In the genomic region with DNA sequence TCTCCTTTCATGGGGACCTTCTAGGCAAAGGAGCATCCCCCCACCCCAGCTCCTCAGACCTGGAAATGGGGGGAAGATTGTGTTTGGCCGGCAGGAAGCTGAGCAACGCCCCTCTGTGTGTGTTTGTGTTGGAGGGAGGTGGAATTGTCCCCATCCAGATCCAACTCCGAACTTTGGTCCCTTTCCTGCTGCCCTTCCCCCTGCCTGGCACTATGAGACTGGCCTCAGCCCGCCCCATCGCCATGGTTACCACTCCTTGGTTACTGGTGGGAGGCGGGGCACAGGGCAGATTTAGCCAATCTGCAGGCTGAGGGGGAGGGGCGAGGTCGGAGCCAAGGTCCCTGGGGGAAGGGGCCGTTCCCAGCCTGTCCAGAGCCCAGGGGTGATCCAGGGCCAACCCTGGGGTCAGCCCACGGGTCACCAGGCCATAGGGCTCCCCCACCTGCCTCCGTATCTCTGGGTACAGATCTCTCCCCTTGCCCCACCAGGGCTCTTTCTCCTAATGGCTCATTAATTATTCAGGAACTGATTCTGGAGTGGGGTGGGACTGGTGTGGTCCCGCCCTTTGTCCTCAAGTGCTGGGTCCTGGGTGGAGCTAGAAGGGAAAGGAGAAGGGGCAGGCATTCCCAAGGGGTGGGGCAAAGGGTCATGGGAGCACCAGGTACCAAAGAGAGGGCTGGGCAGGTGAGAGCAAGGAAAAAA, we compare ENCODE assay signal across 8 cellular contexts. TPM values are rescaled to one million over a fixed set of nuclear protein-coding genes. Genes with fewer than 3 reads are reported as not detected.
DNase-seq lines count a peak whose midpoint lies in the region; ATAC-seq and TF ChIP-seq lines count a peak whose summit lies in the region.

No MANE protein-coding gene starts in this region.

- H3K4me1 ChIP-seq in iPS-15b (ENCODE audit: control insufficient read depth, insufficient read depth, low read length): peaks cover 15% of the 10 kb centered on the region
- peaks cover 35% of the 10 kb centered on the region for H3K4me1 ChIP-seq in smooth muscle cell (ENCODE audit: low read depth)

- H3K9me3 Mint-ChIP-seq in stimulated activated naive B cell treated with anti-CD40 and anti-IgM and Interleukin-4, amounts not matched to agents 10 μg/mL and 1 μg/mL and 100 μg/mL, for 72 hours: no peaks in the 10 kb centered on the region
- H3K9me3 Mint-ChIP-seq in stimulated activated naive CD8-positive, alpha-beta T cell treated with anti-CD3 and anti-CD28 coated beads, Interleukin-15, amount 100 ng/mL, for 72 hours: no peaks in the 10 kb centered on the region

- no peak overlapping the region for H3K27ac ChIP-seq in smooth muscle cell (ENCODE audit: low read depth)

- no peaks in the 10 kb centered on the region for H3F3A ChIP-seq in smooth muscle cell (ENCODE audit: low read depth)

- H3K9ac ChIP-seq in iPS-15b (ENCODE audit: low read depth, low read length): no peak overlapping the region
- no peak overlapping the region for H3K9ac ChIP-seq in smooth muscle cell (ENCODE audit: low read depth)

- H3K27me3 Mint-ChIP-seq in stimulated activated naive B cell treated with anti-CD40 and anti-IgM and Interleukin-4, amounts not matched to agents 10 μg/mL and 1 μg/mL and 100 μg/mL, for 72 hours: peaks cover 21 to 39% of the 10 kb centered on the region in 2 donors
- H3K27me3 Mint-ChIP-seq in stimulated activated naive CD8-positive, alpha-beta T cell treated with anti-CD3 and anti-CD28 coated beads, Interleukin-15, amount 100 ng/mL, for 72 hours: peaks cover 21% of the 10 kb centered on the region

- H3K4me2 ChIP-seq in smooth muscle cell: no peak overlapping the region

- H3K9me3 ChIP-seq in iPS-15b (ENCODE audit: control insufficient read depth, insufficient read depth, low read length) (no peaks in the 10 kb centered on the region), smooth muscle cell (replicated peaks; ENCODE audit: low read depth) (no peaks in the 10 kb centered on the region)

- 36% methylated on average over 12 of the region's 12 CpGs for whole genome bisulfite sequencing in smooth muscle cell (ENCODE audit: low lambda C conversion rate)

- peaks cover 16% of the 10 kb centered on the region for H3K79me2 ChIP-seq in smooth muscle cell (ENCODE audit: low read depth)

- TF ChIP-seq CTCF in smooth muscle cell (IDR thresholded peaks at IDR 0.05; ENCODE audit: borderline replicate concordance, insufficient read depth, poor library complexity, severe bottlenecking): no peak

- H3K4me1 Mint-ChIP-seq in stimulated activated naive B cell treated with anti-CD40 and anti-IgM and Interleukin-4, amounts not matched to agents 10 μg/mL and 1 μg/mL and 100 μg/mL, for 72 hours: peaks cover 0 to 4% of the 10 kb centered on the region in 2 donors
- H3K4me1 Mint-ChIP-seq in stimulated activated naive CD8-positive, alpha-beta T cell treated with anti-CD3 and anti-CD28 coated beads, Interleukin-15, amount 100 ng/mL, for 72 hours: no peaks in the 10 kb centered on the region

- H3K36me3 Mint-ChIP-seq in stimulated activated naive B cell treated with anti-CD40 and anti-IgM and Interleukin-4, amounts not matched to agents 10 μg/mL and 1 μg/mL and 100 μg/mL, for 72 hours: no peaks in the 10 kb centered on the region

- H3K4me3 ChIP-seq in iPS-15b (ENCODE audit: low read depth, low read length): peak overlapping the region; percentile 43
- H3K4me3 ChIP-seq in smooth muscle cell: no peak overlapping the region

- no peaks in the 10 kb centered on the region for H3K27me3 ChIP-seq in iPS-15b (ENCODE audit: control insufficient read depth, insufficient read depth, low read length)
- H3K27me3 ChIP-seq in smooth muscle cell (ENCODE audit: low read depth): no peaks in the 10 kb centered on the region

- no peak overlapping the region for H3K27ac Mint-ChIP-seq in stimulated activated naive B cell treated with anti-CD40 and anti-IgM and Interleukin-4, amounts not matched to agents 10 μg/mL and 1 μg/mL and 100 μg/mL, for 72 hours
- peak overlapping the region in 1 of 2 donors; percentile 21 for H3K27ac Mint-ChIP-seq in stimulated activated naive CD8-positive, alpha-beta T cell treated with anti-CD3 and anti-CD28 coated beads, Interleukin-15, amount 100 ng/mL, for 72 hours

- DNase-seq in DMS 273 (lab: John Stamatoyannopoulos, UW; ENCODE audit: unreplicated experiment): peak; percentile 82
- DNase-seq in DMS 273 treated with DMSO at 0.1 percent for 48 hours (lab: John Stamatoyannopoulos, UW): no peak
- DNase-seq in RPMI8226: peak; percentile 80
- DNase-seq in smooth muscle cell (lab: John Stamatoyannopoulos, UW; ENCODE audit: unreplicated experiment): peak; percentile 7
- DNase-seq in stimulated activated naive B cell treated with anti-CD40 and anti-IgM and Interleukin-4, amounts not matched to agents 10 μg/mL and 1 μg/mL and 100 μg/mL, for 72 hours: no peak
- no peak for DNase-seq in stimulated activated naive CD8-positive, alpha-beta T cell treated with anti-CD3 and anti-CD28 coated beads, Interleukin-15, amount 100 ng/mL, for 72 hours

- H3K36me3 ChIP-seq in iPS-15b (ENCODE audit: control insufficient read depth, insufficient read depth, low read length): peaks cover 18% of the 10 kb centered on the region
- no peaks in the 10 kb centered on the region for H3K36me3 ChIP-seq in smooth muscle cell (ENCODE audit: low read depth)

- no peak overlapping the region for H3K4me3 Mint-ChIP-seq in stimulated activated naive B cell treated with anti-CD40 and anti-IgM and Interleukin-4, amounts not matched to agents 10 μg/mL and 1 μg/mL and 100 μg/mL, for 72 hours
- H3K4me3 Mint-ChIP-seq in stimulated activated naive CD8-positive, alpha-beta T cell treated with anti-CD3 and anti-CD28 coated beads, Interleukin-15, amount 100 ng/mL, for 72 hours: no peak overlapping the region

- no peak overlapping the region for H2AFZ ChIP-seq in smooth muscle cell (ENCODE audit: low read depth)

- ATAC-seq in stimulated activated naive B cell treated with anti-CD40 and anti-IgM and Interleukin-4, amounts not matched to agents 10 μg/mL and 1 μg/mL and 100 μg/mL, for 72 hours (replicated peaks): no peak
- no peak for ATAC-seq in stimulated activated naive CD8-positive, alpha-beta T cell treated with anti-CD3 and anti-CD28 coated beads, Interleukin-15, amount 100 ng/mL, for 72 hours
- no peak for ATAC-seq in GM18520 (IDR thresholded peaks at IDR 0.05; ENCODE audit: unreplicated experiment)

- peaks cover 34% of the 10 kb centered on the region for H4K20me1 ChIP-seq in smooth muscle cell (ENCODE audit: low read depth)

RNA-seq across cellular contexts. Expression of a gene that starts 15.2 kb away (rescaled TPM):
- total RNA-seq in smooth muscle cell: 51.5 and 71.0 TPM in 2 replicates
- polyA plus RNA-seq in smooth muscle cell: 39.9 and 69.9 TPM in 2 replicates

Comparison
In these comparisons a context has a peak if more than half of its experiments do, and no peak if none do; other contexts are left out.
1. DNase-seq: peak in DMS 273 (single experiment), RPMI8226 (single experiment) and smooth muscle cell (single experiment); none in DMS 273 treated with DMSO at 0.1 percent for 48 hours (single experiment), stimulated activated naive B cell treated with anti-CD40 and anti-IgM and Interleukin-4, amounts not matched to agents 10 μg/mL and 1 μg/mL and 100 μg/mL, for 72 hours (single experiment) and stimulated activated naive CD8-positive, alpha-beta T cell treated with anti-CD3 and anti-CD28 coated beads, Interleukin-15, amount 100 ng/mL, for 72 hours (0 of 2).